ENCODE assay signal across 1 cellular context in genomic region chr9:131731237-131731995, GRCh38.
TF ChIP-seq lines count a peak whose summit lies in the region.

No MANE protein-coding gene starts in this region.

TF ChIP-seq in SK-N-SH, 30 proteins besides CTCF, POLR2A, EP300 and RAD21 (continued from another document):
- no peak for TF ChIP-seq REST (IDR thresholded peaks at IDR 0.05; ENCODE audit: low read depth, low read length)
